In genomic region chr12:24752763-24753462, GRCh38 we compare ENCODE assay signal across 26 cellular contexts.
"Had no signal": no experiment of that assay in that cellular context is flagged by ENCODE, and none has a peak within 500 bp of the region (broad histone marks: within the 10 kb centered on the region; RNA-seq: fewer than 3 reads in every experiment).

No MANE protein-coding gene starts in this region.

- H3K4me3 ChIP-seq: colonic mucosa, dorsolateral prefrontal cortex, esophagus muscularis mucosa, gastrocnemius medialis, left lung, lung, sigmoid colon, testis had no signal

- H3K27me3 ChIP-seq: colonic mucosa, esophagus muscularis mucosa, gastrocnemius medialis, left lung, sigmoid colon, testis had no signal

- H3K9me3 ChIP-seq: colonic mucosa, esophagus muscularis mucosa, gastrocnemius medialis, left lung, sigmoid colon, testis had no signal

- H3K27ac ChIP-seq: colonic mucosa, dorsolateral prefrontal cortex, esophagus muscularis mucosa, gastrocnemius medialis, left lung, sigmoid colon, testis, VCaP had no signal

- ATAC-seq: activated CD4-positive, CD25-positive, alpha-beta regulatory T cell treated with anti-CD3 and anti-CD28 coated beads, Interleukin-2, amount 50 U/mL, for 24 hours; activated CD8-positive, alpha-beta T cell treated with anti-CD3 and anti-CD28 coated beads, Interleukin-2, amount 10 ng/mL, durations not matched to agents 7 days and 5 days; effector memory CD8-positive, alpha-beta T cell; gastrocnemius medialis; left lung; naive thymus-derived CD4-positive, alpha-beta T cell; stimulated activated naive B cell treated with anti-CD40 and anti-IgM and Interleukin-4, amounts not matched to agents 10 μg/mL and 1 μg/mL and 100 μg/mL, for 72 hours had no signal

- DNase-seq: activated CD4-positive, alpha-beta T cell treated with anti-CD3 and anti-CD28 coated beads, Interleukin-2, amount 10 ng/mL, durations not matched to agents 24 days and 14 days; activated CD8-positive, alpha-beta T cell treated with anti-CD3 and anti-CD28 coated beads, Interleukin-2, amount 10 ng/mL, durations not matched to agents 7 days and 5 days; activated naive CD4-positive, alpha-beta T cell treated with Interleukin-2 at 50 U/mL for 16 hours; activated naive CD8-positive, alpha-beta T cell treated with anti-CD3 and anti-CD28 coated beads for 36 hours; central memory CD4-positive, alpha-beta T cell; colonic mucosa; dorsolateral prefrontal cortex; effector memory CD8-positive, alpha-beta T cell; gastrocnemius medialis; head of caudate nucleus; hypothalamus; islet precursor cell; left lung; naive thymus-derived CD4-positive, alpha-beta T cell; occipital lobe; sigmoid colon; stimulated activated CD4-positive, alpha-beta T cell treated with anti-CD3 and anti-CD28 coated beads, Interleukin-2, amount 100 ng/mL, for 48 hours; stimulated activated CD8-positive, alpha-beta memory T cell treated with anti-CD3 and anti-CD28 coated beads, Interleukin-4, amount 100 ng/mL, for 48 hours; stimulated activated naive B cell treated with anti-CD40 and anti-IgM and Interleukin-4, amounts not matched to agents 10 μg/mL and 1 μg/mL and 100 μg/mL, for 72 hours; testis; trophoblast cell had no signal

- H3K9me3 Mint-ChIP-seq: activated naive CD8-positive, alpha-beta T cell treated with anti-CD3 and anti-CD28 coated beads for 36 hours; effector memory CD8-positive, alpha-beta T cell; neural crest cell; stimulated activated naive B cell treated with anti-CD40 and anti-IgM and Interleukin-4, amounts not matched to agents 10 μg/mL and 1 μg/mL and 100 μg/mL, for 72 hours had no signal

- H3K36me3 Mint-ChIP-seq: activated naive CD8-positive, alpha-beta T cell treated with anti-CD3 and anti-CD28 coated beads for 36 hours; naive thymus-derived CD4-positive, alpha-beta T cell; stimulated activated naive B cell treated with anti-CD40 and anti-IgM and Interleukin-4, amounts not matched to agents 10 μg/mL and 1 μg/mL and 100 μg/mL, for 72 hours had no signal

- H3K27me3 Mint-ChIP-seq: activated CD4-positive, alpha-beta T cell treated with anti-CD3 and anti-CD28 coated beads, Interleukin-2, amount 10 ng/mL, durations not matched to agents 24 days and 14 days had no signal

- H3K36me3 ChIP-seq: colonic mucosa, esophagus muscularis mucosa, gastrocnemius medialis, left lung, sigmoid colon had no signal

- H3K4me3 Mint-ChIP-seq: activated CD4-positive, alpha-beta T cell treated with anti-CD3 and anti-CD28 coated beads, Interleukin-2, amount 10 ng/mL, durations not matched to agents 24 days and 14 days; activated CD8-positive, alpha-beta T cell treated with anti-CD3 and anti-CD28 coated beads, Interleukin-2, amount 10 ng/mL, durations not matched to agents 7 days and 5 days; activated naive CD8-positive, alpha-beta T cell treated with anti-CD3 and anti-CD28 coated beads for 36 hours; effector memory CD8-positive, alpha-beta T cell; naive thymus-derived CD4-positive, alpha-beta T cell; neural crest cell; stimulated activated naive B cell treated with anti-CD40 and anti-IgM and Interleukin-4, amounts not matched to agents 10 μg/mL and 1 μg/mL and 100 μg/mL, for 72 hours had no signal

- H3K4me1 ChIP-seq: colonic mucosa, esophagus muscularis mucosa, gastrocnemius medialis, sigmoid colon, testis had no signal

- H3K27ac Mint-ChIP-seq: activated CD4-positive, alpha-beta T cell treated with anti-CD3 and anti-CD28 coated beads, Interleukin-2, amount 10 ng/mL, durations not matched to agents 24 days and 14 days; activated CD8-positive, alpha-beta T cell treated with anti-CD3 and anti-CD28 coated beads, Interleukin-2, amount 10 ng/mL, durations not matched to agents 7 days and 5 days; activated naive CD8-positive, alpha-beta T cell treated with anti-CD3 and anti-CD28 coated beads for 36 hours; effector memory CD8-positive, alpha-beta T cell; naive thymus-derived CD4-positive, alpha-beta T cell; stimulated activated naive B cell treated with anti-CD40 and anti-IgM and Interleukin-4, amounts not matched to agents 10 μg/mL and 1 μg/mL and 100 μg/mL, for 72 hours had no signal
